17 cellular contexts compared by ENCODE assay signal in genomic region chr6:13682346-13682745, GRCh38.
"Had no signal": no experiment of that assay in that cellular context is flagged by ENCODE, and none has a peak within 500 bp of the region (broad histone marks: within the 10 kb centered on the region; RNA-seq: fewer than 3 reads in every experiment).

No MANE protein-coding gene starts in this region.

- DNase-seq: activated B cell treated with CpG ODN at 0.5 μM for 24 hours; activated CD4-positive, alpha-beta T cell treated with anti-CD3 and anti-CD28 coated beads for 4 hours; activated effector memory CD4-positive, alpha-beta T cell treated with anti-CD3 and anti-CD28 coated beads, Interleukin-2, amount 50 U/mL, for 16 hours; activated T-cell treated with anti-CD3 and anti-CD28 coated beads, Interleukin-2, amount 50 U/mL, for 1 hour; aorta; brain microvascular endothelial cell; colonic mucosa; hypothalamus; islet precursor cell; lower lobe of right lung; sigmoid colon; stimulated activated CD4-positive, alpha-beta T cell treated with anti-CD3 and anti-CD28 coated beads, Interleukin-4, amount 100 ng/mL, for 24 hours; stomach; T-helper 9 cell; trophoblast cell had no signal

- H3K9me3 Mint-ChIP-seq: natural killer cell treated with Interleukin-12 subunit alpha and Interleukin-12 subunit beta and Interleukin-15 and Interleukin-18, amount 100 ng/mL, for 72 hours; stimulated activated effector memory CD8-positive, alpha-beta T cell treated with anti-CD3 and anti-CD28 coated beads, Interleukin-12 subunit alpha, Interleukin-12 subunit beta, amount 100 ng/mL, for 72 hours had no signal

- H3K4me3 Mint-ChIP-seq: activated B cell treated with CpG ODN at 0.5 μM for 24 hours had no signal

- ATAC-seq: lower lobe of right lung had no signal

- H3K27me3 Mint-ChIP-seq: activated B cell treated with CpG ODN at 0.5 μM for 24 hours; natural killer cell treated with Interleukin-12 subunit alpha and Interleukin-12 subunit beta and Interleukin-15 and Interleukin-18, amount 100 ng/mL, for 72 hours had no signal
